In genomic region chr3:49617390-49618013, GRCh38 we compare ENCODE assay signal across 22 cellular contexts.
"Had no signal": no experiment of that assay in that cellular context is flagged by ENCODE, and none has a peak within 500 bp of the region (broad histone marks: within the 10 kb centered on the region; RNA-seq: fewer than 3 reads in every experiment).

No MANE protein-coding gene starts in this region.

- H3K27ac Mint-ChIP-seq: memory B cell, progenitor cell of endocrine pancreas had no signal

- H3K4me1 Mint-ChIP-seq: memory B cell; naive thymus-derived CD4-positive, alpha-beta T cell had no signal

- FAIRE-seq: endometrium, keratinocyte had no signal

- H3K9me3 ChIP-seq: gastroesophageal sphincter, lower lobe of right lung, ovary, thyroid gland, uterus had no signal

- H3K27me3 Mint-ChIP-seq: type B pancreatic cell had no signal

- H3K9me3 Mint-ChIP-seq: type B pancreatic cell had no signal

- ATAC-seq: esophagus mucosa; gastroesophageal sphincter; left cardiac atrium; lower lobe of right lung; naive thymus-derived CD4-positive, alpha-beta T cell; right cardiac atrium had no signal

- H3K4me1 ChIP-seq: gastroesophageal sphincter, left ventricle myocardium inferior, lower lobe of right lung, thyroid gland, uterus had no signal

- H3K4me3 Mint-ChIP-seq: memory B cell; naive thymus-derived CD4-positive, alpha-beta T cell had no signal

- H3K36me3 Mint-ChIP-seq: memory B cell, type B pancreatic cell had no signal

- H3K27ac ChIP-seq: coronary artery, gastroesophageal sphincter, left ventricle myocardium inferior, lower lobe of right lung, ovary, thyroid gland, uterus had no signal

- H3K27me3 ChIP-seq: dorsolateral prefrontal cortex, gastroesophageal sphincter, ovary, thyroid gland, uterus had no signal

- DNase-seq: dorsolateral prefrontal cortex; effector CD8-positive, alpha-beta T cell; glutamatergic neuron; left cardiac atrium; left ventricle myocardium inferior; lower lobe of right lung; naive thymus-derived CD4-positive, alpha-beta T cell; nucleus accumbens; ovary; right cardiac atrium; stimulated activated CD4-positive, alpha-beta T cell treated with anti-CD3 and anti-CD28 coated beads, Interleukin-2, amount 100 ng/mL, for 48 hours; stimulated activated naive CD4-positive, alpha-beta T cell treated with Interleukin-2 at 50 U/mL for 16 hours; thyroid gland; uterus had no signal
